In the genomic region with DNA sequence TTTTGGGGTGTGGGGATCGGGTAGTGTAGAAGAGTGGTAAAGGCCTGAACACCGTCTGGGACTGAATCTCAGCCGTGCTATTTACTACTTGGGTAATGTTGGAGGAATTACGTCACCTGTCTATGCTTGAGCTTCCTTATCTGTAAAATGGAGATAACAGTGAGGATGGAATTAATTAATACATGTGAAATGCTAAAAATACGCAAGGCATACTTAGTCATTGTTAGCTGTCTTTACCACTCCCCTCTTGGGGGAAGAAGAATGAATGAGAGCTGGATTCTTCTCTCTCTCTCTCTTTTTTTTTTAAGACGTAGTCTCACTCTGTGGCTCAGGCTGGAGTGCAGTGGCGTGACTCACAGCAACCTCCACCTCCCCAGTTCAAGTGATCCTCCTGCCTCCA, we compare ENCODE assay signal across 22 cellular contexts. TPM values are rescaled to one million over a fixed set of nuclear protein-coding genes. Genes with fewer than 3 reads are reported as not detected.
DNase-seq lines count a peak whose midpoint lies in the region; ATAC-seq, FAIRE-seq and TF ChIP-seq lines count a peak whose summit lies in the region.
"Had no signal": no experiment of that assay in that cellular context is flagged by ENCODE, and none has a peak within 500 bp of the region (broad histone marks: within the 10 kb centered on the region; RNA-seq: fewer than 3 reads in every experiment).

No MANE protein-coding gene starts in this region.

- in situ Hi-C loops in brain microvascular endothelial cell (cut with HindIII; ENCODE audit: low pct_ligation_motif_present, low sequenced_read_pairs): no loop called here

- H3K4me1 ChIP-seq in left lung: no peaks in the 10 kb centered on the region
- H3K4me1 ChIP-seq: breast epithelium, right atrium auricular region, testis had no signal

- TF ChIP-seq CTCF in brain microvascular endothelial cell (IDR thresholded peaks at IDR 0.05; ENCODE audit: low read depth, low read length, missing control alignments) (no peak), left lung (IDR thresholded peaks at IDR 0.05) (no peak)

- FAIRE-seq in frontal cortex (lab: Jason Lieb, UNC): no peak
- FAIRE-seq: A204.1, GM12878, H1 had no signal

- H3K36me3 ChIP-seq in brain microvascular endothelial cell (replicated peaks): no peaks in the 10 kb centered on the region
- H3K36me3 ChIP-seq in left lung: no peaks in the 10 kb centered on the region
- H3K36me3 ChIP-seq: breast epithelium, right atrium auricular region, SJCRH30 had no signal

- H3K4me3 ChIP-seq in brain microvascular endothelial cell (ENCODE audit: low read depth, low read length) (no peak overlapping the region), left lung (no peak overlapping the region)
- H3K4me3 ChIP-seq: breast epithelium, GM12878, right atrium auricular region, SJCRH30, testis had no signal

- peak; percentile 94 for DNase-seq in A172 (ENCODE audit: low spot score)
- DNase-seq in HT1080 (ENCODE audit: low read depth): peak; percentile 81
- peak; percentile 84 for DNase-seq in brain microvascular endothelial cell
- no peak for DNase-seq in left lung
- no peak for DNase-seq in frontal cortex (ENCODE audit: low spot score in 2 of 2)
- DNase-seq in NCI-H2227 (lab: John Stamatoyannopoulos, UW; ENCODE audit: unreplicated experiment): no peak
- DNase-seq in SK-N-DZ (ENCODE audit: low spot score): no peak
- DNase-seq: activated CD4-positive, alpha-beta T cell treated with anti-CD3 and anti-CD28 coated beads for 48 hours; activated naive CD4-positive, alpha-beta T cell treated with anti-CD3 and anti-CD28 coated beads, Interleukin-2, amount 10 ng/mL, durations not matched to agents 7 days and 5 days; effector CD4-positive, alpha-beta T cell; NCI-H1105 treated with DMSO at 0.1 percent for 48 hours; NCI-H345; SJCRH30; stimulated activated CD4-positive, alpha-beta T cell treated with anti-CD3 and anti-CD28 coated beads, Interleukin-2, amount 100 ng/mL, for 48 hours; stimulated activated CD8-positive, alpha-beta memory T cell treated with anti-CD3 and anti-CD28 coated beads, Interleukin-4, amount 100 ng/mL, for 48 hours; testis had no signal

- ATAC-seq in left lung (peak; percentile 24), SK-N-SH treated with all-trans-retinoic acid at 6 μM for 48 hours (no peak)
- ATAC-seq: GM12878 had no signal

- intact Hi-C loops in left lung (cut with DNase I): no loop called here

- H3K27me3 ChIP-seq in brain microvascular endothelial cell (replicated peaks): no peaks in the 10 kb centered on the region
- no peaks in the 10 kb centered on the region for H3K27me3 ChIP-seq in left lung
- H3K27me3 ChIP-seq: breast epithelium, right atrium auricular region, SJCRH30, testis had no signal

- no peaks in the 10 kb centered on the region for H3K9me3 ChIP-seq in left lung
- H3K9me3 ChIP-seq: breast epithelium, right atrium auricular region, SJCRH30, testis had no signal

- H3K27ac ChIP-seq in brain microvascular endothelial cell (peak overlapping the region; percentile 72), left lung (no peak overlapping the region)
- H3K27ac ChIP-seq: right atrium auricular region, SJCRH30, testis had no signal

TF ChIP-seq in SK-N-SH treated with all-trans-retinoic acid at 6 μM for 48 hours, 23 proteins besides CTCF, POLR2A, EP300 and RAD21:
- no peak for TF ChIP-seq ZNF8 (CRISPR knock-in tag; IDR thresholded peaks at IDR 0.05)
- no peak for TF ChIP-seq SNAI2 (CRISPR knock-in tag; IDR thresholded peaks at IDR 0.05)
- TF ChIP-seq ZFP3 (CRISPR knock-in tag; IDR thresholded peaks at IDR 0.05): no peak
- TF ChIP-seq GLIS3 (CRISPR knock-in tag; IDR thresholded peaks at IDR 0.05): no peak
- no peak for TF ChIP-seq ZNF70 (CRISPR knock-in tag; IDR thresholded peaks at IDR 0.05)
- no peak for TF ChIP-seq PPARA (CRISPR knock-in tag; IDR thresholded peaks at IDR 0.05; ENCODE audit: borderline replicate concordance)
- no peak for TF ChIP-seq RARB (CRISPR knock-in tag; IDR thresholded peaks at IDR 0.05)
- TF ChIP-seq ZFP30 (CRISPR knock-in tag; IDR thresholded peaks at IDR 0.05): no peak
- TF ChIP-seq, protein P1, sequence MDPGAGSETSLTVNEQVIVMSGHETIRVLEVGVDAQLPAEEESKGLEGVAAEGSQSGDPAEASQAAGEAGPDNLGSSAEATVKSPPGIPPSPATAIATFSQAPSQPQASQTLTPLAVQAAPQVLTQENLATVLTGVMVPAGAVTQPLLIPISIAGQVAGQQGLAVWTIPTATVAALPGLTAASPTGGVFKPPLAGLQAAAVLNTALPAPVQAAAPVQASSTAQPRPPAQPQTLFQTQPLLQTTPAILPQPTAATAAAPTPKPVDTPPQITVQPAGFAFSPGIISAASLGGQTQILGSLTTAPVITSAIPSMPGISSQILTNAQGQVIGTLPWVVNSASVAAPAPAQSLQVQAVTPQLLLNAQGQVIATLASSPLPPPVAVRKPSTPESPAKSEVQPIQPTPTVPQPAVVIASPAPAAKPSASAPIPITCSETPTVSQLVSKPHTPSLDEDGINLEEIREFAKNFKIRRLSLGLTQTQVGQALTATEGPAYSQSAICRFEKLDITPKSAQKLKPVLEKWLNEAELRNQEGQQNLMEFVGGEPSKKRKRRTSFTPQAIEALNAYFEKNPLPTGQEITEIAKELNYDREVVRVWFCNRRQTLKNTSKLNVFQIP (CRISPR knock-in tag; IDR thresholded peaks at IDR 0.05; ENCODE audit: borderline replicate concordance, low read depth): no peak
- no peak for TF ChIP-seq TOX (CRISPR knock-in tag; IDR thresholded peaks at IDR 0.05; ENCODE audit: borderline replicate concordance)
- TF ChIP-seq TCF4 (CRISPR knock-in tag; IDR thresholded peaks at IDR 0.05; ENCODE audit: borderline replicate concordance): no peak
- TF ChIP-seq OSR1 (CRISPR knock-in tag; IDR thresholded peaks at IDR 0.05): no peak
- TF ChIP-seq, protein P2, sequence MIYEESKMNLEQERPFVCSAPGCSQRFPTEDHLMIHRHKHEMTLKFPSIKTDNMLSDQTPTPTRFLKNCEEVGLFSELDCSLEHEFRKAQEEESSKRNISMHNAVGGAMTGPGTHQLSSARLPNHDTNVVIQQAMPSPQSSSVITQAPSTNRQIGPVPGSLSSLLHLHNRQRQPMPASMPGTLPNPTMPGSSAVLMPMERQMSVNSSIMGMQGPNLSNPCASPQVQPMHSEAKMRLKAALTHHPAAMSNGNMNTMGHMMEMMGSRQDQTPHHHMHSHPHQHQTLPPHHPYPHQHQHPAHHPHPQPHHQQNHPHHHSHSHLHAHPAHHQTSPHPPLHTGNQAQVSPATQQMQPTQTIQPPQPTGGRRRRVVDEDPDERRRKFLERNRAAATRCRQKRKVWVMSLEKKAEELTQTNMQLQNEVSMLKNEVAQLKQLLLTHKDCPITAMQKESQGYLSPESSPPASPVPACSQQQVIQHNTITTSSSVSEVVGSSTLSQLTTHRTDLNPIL (CRISPR knock-in tag; IDR thresholded peaks at IDR 0.05; ENCODE audit: low read depth): no peak
- TF ChIP-seq, protein P3, sequence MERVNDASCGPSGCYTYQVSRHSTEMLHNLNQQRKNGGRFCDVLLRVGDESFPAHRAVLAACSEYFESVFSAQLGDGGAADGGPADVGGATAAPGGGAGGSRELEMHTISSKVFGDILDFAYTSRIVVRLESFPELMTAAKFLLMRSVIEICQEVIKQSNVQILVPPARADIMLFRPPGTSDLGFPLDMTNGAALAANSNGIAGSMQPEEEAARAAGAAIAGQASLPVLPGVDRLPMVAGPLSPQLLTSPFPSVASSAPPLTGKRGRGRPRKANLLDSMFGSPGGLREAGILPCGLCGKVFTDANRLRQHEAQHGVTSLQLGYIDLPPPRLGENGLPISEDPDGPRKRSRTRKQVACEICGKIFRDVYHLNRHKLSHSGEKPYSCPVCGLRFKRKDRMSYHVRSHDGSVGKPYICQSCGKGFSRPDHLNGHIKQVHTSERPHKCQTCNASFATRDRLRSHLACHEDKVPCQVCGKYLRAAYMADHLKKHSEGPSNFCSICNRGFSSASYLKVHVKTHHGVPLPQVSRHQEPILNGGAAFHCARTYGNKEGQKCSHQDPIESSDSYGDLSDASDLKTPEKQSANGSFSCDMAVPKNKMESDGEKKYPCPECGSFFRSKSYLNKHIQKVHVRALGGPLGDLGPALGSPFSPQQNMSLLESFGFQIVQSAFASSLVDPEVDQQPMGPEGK (CRISPR knock-in tag; IDR thresholded peaks at IDR 0.05; ENCODE audit: borderline replicate concordance): no peak

RNA-seq across cellular contexts. Expression of a gene that starts 41.1 kb away (rescaled TPM):
- total RNA-seq in A172 (2014; rRNA removed; shearing (Covaris generic)): 22.3 and 24.4 TPM in 2 replicates
- 12.7 and 16.6 TPM in 2 replicates for total RNA-seq in HT1080 (2014; rRNA removed; shearing (Covaris generic))
- polyA plus RNA-seq in HT1080 (2015; cell fraction: cytosol; rRNA removed): 5.8 and 8.4 TPM in 2 replicates
- polyA plus RNA-seq in HT1080 (2015; cell fraction: nucleus; rRNA removed): 10.5 and 12.6 TPM in 2 replicates
- total RNA-seq in left lung (10 to 100 TPM; 17.6 to 24.1 TPM), frontal cortex (31.0 TPM)
- polyA plus RNA-seq in SK-N-DZ (2014; cell fraction: cytosol; rRNA removed): 3.6 and 10.6 TPM in 2 replicates
- polyA plus RNA-seq in SK-N-DZ (2014; cell fraction: nucleus; rRNA removed): 2.7 and 6.2 TPM in 2 replicates

Comparison
In these comparisons a context has a peak if more than half of its experiments do, and no peak if none do; other contexts are left out.
1. DNase-seq: peak in A172 (single experiment), HT1080 (single experiment) and brain microvascular endothelial cell (single experiment); none in left lung (0 of 2), frontal cortex (0 of 2), NCI-H2227 (single experiment) and SK-N-DZ (single experiment).